11 cellular contexts compared by ENCODE assay signal in the genomic region with DNA sequence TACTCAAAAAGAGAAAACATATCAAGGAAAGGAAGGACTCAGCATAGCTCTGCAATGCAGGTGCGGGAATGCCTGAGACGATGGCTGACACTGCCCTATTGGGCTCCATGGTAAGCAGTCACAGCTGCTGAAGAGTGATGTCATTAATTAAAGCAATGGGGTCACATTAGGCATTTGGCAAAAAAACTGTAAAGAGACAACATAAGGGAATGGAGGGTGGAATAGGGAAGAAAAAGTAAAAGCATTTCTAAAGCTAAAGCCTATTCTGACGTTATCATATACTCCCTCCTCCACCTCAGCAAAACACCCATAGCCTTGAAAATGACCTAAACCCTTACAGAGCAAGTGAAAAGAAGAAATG.
"Had no signal": no experiment of that assay in that cellular context is flagged by ENCODE, and none has a peak within 500 bp of the region (broad histone marks: within the 10 kb centered on the region; RNA-seq: fewer than 3 reads in every experiment).

No MANE protein-coding gene starts in this region.

- H3K4me3 ChIP-seq: pancreas had no signal

- FAIRE-seq: pancreas had no signal

- H3K27me3 ChIP-seq: pancreas had no signal

- DNase-seq: activated B cell treated with CpG ODN at 0.5 μM for 24 hours; activated CD4-positive, alpha-beta T cell treated with anti-CD3 and anti-CD28 coated beads for 48 hours; activated naive CD4-positive, alpha-beta T cell treated with anti-CD3 and anti-CD28 coated beads, Interleukin-2, amount 50 U/mL, for 16 hours; amniotic stem cell; effector memory CD4-positive, alpha-beta T cell; kidney glomerular epithelial cell; midbrain; pancreas had no signal

- ATAC-seq: stimulated activated effector memory CD8-positive, alpha-beta T cell treated with anti-CD3 and anti-CD28 coated beads, Interleukin-12 subunit alpha, Interleukin-12 subunit beta, amount 100 ng/mL, for 72 hours had no signal

- H3K27me3 Mint-ChIP-seq: activated B cell treated with CpG ODN at 0.5 μM for 24 hours had no signal

- H3K9me3 Mint-ChIP-seq: activated B cell treated with CpG ODN at 0.5 μM for 24 hours; activated T-helper 2 cell treated with anti-CD3 and anti-CD28 coated beads, Interferon-gamma antibody, Interleukin-2, Interleukin-4, amounts not matched to agents 10 μg/mL and 5 μg/mL and 100 μg/mL, durations not matched to agents 14 hours and 24 hours and 36 hours; dendritic cell treated with granulocyte-macrophage colony-stimulating factor and Interleukin-4, amounts not matched to agents 40 ng/mL and 50 ng/mL, for 4 days; stimulated activated effector memory CD8-positive, alpha-beta T cell treated with anti-CD3 and anti-CD28 coated beads, Interleukin-12 subunit alpha, Interleukin-12 subunit beta, amount 100 ng/mL, for 72 hours had no signal

- H3K36me3 ChIP-seq: pancreas had no signal

- H3K4me1 ChIP-seq: pancreas had no signal

- H3K4me3 Mint-ChIP-seq: activated B cell treated with CpG ODN at 0.5 μM for 24 hours; dendritic cell treated with granulocyte-macrophage colony-stimulating factor and Interleukin-4, amounts not matched to agents 40 ng/mL and 50 ng/mL, for 4 days; stimulated activated effector memory CD8-positive, alpha-beta T cell treated with anti-CD3 and anti-CD28 coated beads, Interleukin-12 subunit alpha, Interleukin-12 subunit beta, amount 100 ng/mL, for 72 hours had no signal

- H3K27ac ChIP-seq: pancreas had no signal

- H3K9me3 ChIP-seq: pancreas had no signal

- H3K27ac Mint-ChIP-seq: activated T-helper 2 cell treated with anti-CD3 and anti-CD28 coated beads, Interferon-gamma antibody, Interleukin-2, Interleukin-4, amounts not matched to agents 10 μg/mL and 5 μg/mL and 100 μg/mL, durations not matched to agents 14 hours and 24 hours and 36 hours; dendritic cell treated with granulocyte-macrophage colony-stimulating factor and Interleukin-4, amounts not matched to agents 40 ng/mL and 50 ng/mL, for 4 days; stimulated activated effector memory CD8-positive, alpha-beta T cell treated with anti-CD3 and anti-CD28 coated beads, Interleukin-12 subunit alpha, Interleukin-12 subunit beta, amount 100 ng/mL, for 72 hours had no signal
